ENCODE assay signal across 8 cellular contexts in the genomic region with DNA sequence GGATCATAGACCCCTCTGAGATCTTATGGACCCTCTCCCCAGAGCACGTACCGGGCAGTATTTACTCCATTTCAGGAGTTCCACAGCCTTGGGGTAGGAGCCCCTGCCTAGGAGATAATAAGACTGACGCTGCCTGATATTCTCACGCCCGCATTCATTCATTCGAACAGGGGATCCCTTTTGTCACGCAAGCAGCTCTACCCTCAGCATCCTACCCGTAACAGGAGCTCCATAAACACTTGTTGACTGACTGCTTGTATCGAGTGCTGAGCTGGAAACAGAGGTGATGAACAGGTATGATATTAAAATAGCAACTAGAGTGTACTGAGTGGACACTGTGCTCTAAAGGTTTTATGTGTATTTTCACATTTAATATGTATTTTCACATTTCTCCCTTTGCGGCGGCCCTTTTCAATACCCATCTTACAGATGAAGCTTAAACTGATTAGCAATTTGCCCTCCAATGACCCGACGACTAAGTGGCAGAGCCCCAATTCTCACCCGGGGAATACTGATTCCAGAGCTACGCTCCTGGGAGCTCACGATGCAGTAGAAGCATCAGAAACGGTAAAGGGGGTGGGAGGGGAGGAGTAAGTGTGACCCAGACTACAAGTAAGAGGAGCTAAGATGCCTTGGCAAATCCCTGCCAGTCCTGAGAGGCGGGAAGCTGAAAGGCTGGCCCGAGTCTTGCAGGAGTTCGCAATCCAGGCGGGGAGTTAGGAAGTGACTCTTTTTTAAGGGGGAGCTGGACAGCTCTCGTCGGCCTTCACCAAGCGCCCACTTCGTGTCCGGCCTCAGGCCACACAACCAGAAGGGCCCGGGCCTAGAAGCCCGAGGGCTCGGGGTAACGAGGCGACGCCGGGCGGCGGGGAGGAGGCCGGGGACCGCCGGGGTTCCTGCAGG. TPM values are rescaled to one million over a fixed set of nuclear protein-coding genes. Genes with fewer than 3 reads are reported as not detected.
DNase-seq lines count a peak whose midpoint lies in the region; ATAC-seq, FAIRE-seq and TF ChIP-seq lines count a peak whose summit lies in the region.

No MANE protein-coding gene starts in this region.

- WGBS in urinary bladder, result 6% methylated on average over 38 of the region's 38 CpGs

- peak; percentile 67 for DNase-seq in AG08396 (ENCODE audit: low spot score)
- no peak for DNase-seq in GM18507 (ENCODE audit: extremely low spot score, insufficient read length, low read depth)
- peak; percentile 41 to 71 for DNase-seq in NCI-H524 (lab: John Stamatoyannopoulos, UW)
- DNase-seq in activated T-helper 2 cell treated with anti-CD3 and anti-CD28 coated beads, Interferon-gamma antibody, Interleukin-2, Interleukin-4, amounts not matched to agents 10 μg/mL and 5 μg/mL and 100 μg/mL, durations not matched to agents 14 hours and 24 hours and 36 hours (ENCODE audit: low spot score), result peak; percentile 23
- peak; percentile 71 for DNase-seq in fibroblast of the aortic adventitia (ENCODE audit: low read depth)
- DNase-seq in natural killer cell, result no peak

- intact Hi-C loops in activated T-helper 2 cell treated with anti-CD3 and anti-CD28 coated beads, Interferon-gamma antibody, Interleukin-2, Interleukin-4, amounts not matched to agents 10 μg/mL and 5 μg/mL and 100 μg/mL, durations not matched to agents 14 hours and 24 hours and 36 hours (cut with micrococcal nuclease), result loop anchor here (5.0 to 10.0 kb wide), 2 partner anchors 141 to 1519 kb away; partner anchors contain the start of genes BOD1L1 and CPEB2
- intact Hi-C loops in natural killer cell (cut with micrococcal nuclease), result loop anchor here (5.0 to 10.0 kb wide), 3 partner anchors 64 to 1519 kb away; partner anchors contain the start of genes BOD1L1 and CPEB2

- peaks cover 28% of the 10 kb centered on the region for H3K4me1 Mint-ChIP-seq in activated T-helper 2 cell treated with anti-CD3 and anti-CD28 coated beads, Interferon-gamma antibody, Interleukin-2, Interleukin-4, amounts not matched to agents 10 μg/mL and 5 μg/mL and 100 μg/mL, durations not matched to agents 14 hours and 24 hours and 36 hours (ENCODE audit: low read depth)
- peaks cover 20 to 27% of the 10 kb centered on the region in 2 donors for H3K4me1 Mint-ChIP-seq in natural killer cell

- H3K27ac ChIP-seq in urinary bladder (ENCODE audit: low read depth), result peak overlapping the region; percentile 82

- no peaks in the 10 kb centered on the region for H3K36me3 ChIP-seq in urinary bladder (ENCODE audit: insufficient read depth)

- H3K4me3 ChIP-seq in fibroblast of the aortic adventitia (ENCODE audit: low read depth, low read length) (peak overlapping the region; percentile 82), urinary bladder (ENCODE audit: low read depth, low read length) (peak overlapping the region; percentile 70)

- H3K4me1 ChIP-seq in urinary bladder (ENCODE audit: insufficient read depth), result peaks cover 3% of the 10 kb centered on the region

- FAIRE-seq in GM18507 (lab: Jason Lieb, UNC), result peak; percentile 38

- peak overlapping the region; percentile 86 for H3K4me3 Mint-ChIP-seq in activated T-helper 2 cell treated with anti-CD3 and anti-CD28 coated beads, Interferon-gamma antibody, Interleukin-2, Interleukin-4, amounts not matched to agents 10 μg/mL and 5 μg/mL and 100 μg/mL, durations not matched to agents 14 hours and 24 hours and 36 hours (ENCODE audit: low read depth)
- H3K4me3 Mint-ChIP-seq in natural killer cell, result peak overlapping the region; percentile 92

- TF ChIP-seq CTCF in fibroblast of the aortic adventitia (IDR thresholded peaks at IDR 0.05; ENCODE audit: insufficient read depth, low read length) (no peak), natural killer cell (IDR thresholded peaks at IDR 0.05) (no peak)

- H3K36me3 Mint-ChIP-seq in activated T-helper 2 cell treated with anti-CD3 and anti-CD28 coated beads, Interferon-gamma antibody, Interleukin-2, Interleukin-4, amounts not matched to agents 10 μg/mL and 5 μg/mL and 100 μg/mL, durations not matched to agents 14 hours and 24 hours and 36 hours (ENCODE audit: low read depth), result peaks cover 8% of the 10 kb centered on the region
- H3K36me3 Mint-ChIP-seq in natural killer cell, result no peaks in the 10 kb centered on the region

- H3K9me3 Mint-ChIP-seq in activated T-helper 2 cell treated with anti-CD3 and anti-CD28 coated beads, Interferon-gamma antibody, Interleukin-2, Interleukin-4, amounts not matched to agents 10 μg/mL and 5 μg/mL and 100 μg/mL, durations not matched to agents 14 hours and 24 hours and 36 hours, result no peaks in the 10 kb centered on the region
- H3K9me3 Mint-ChIP-seq in natural killer cell, result no peaks in the 10 kb centered on the region

- ATAC-seq in HG03039 (IDR thresholded peaks at IDR 0.05; ENCODE audit: unreplicated experiment) (peak; percentile 10), natural killer cell (no peak)

- peaks cover 13% of the 10 kb centered on the region for H3K27me3 Mint-ChIP-seq in activated T-helper 2 cell treated with anti-CD3 and anti-CD28 coated beads, Interferon-gamma antibody, Interleukin-2, Interleukin-4, amounts not matched to agents 10 μg/mL and 5 μg/mL and 100 μg/mL, durations not matched to agents 14 hours and 24 hours and 36 hours (ENCODE audit: low read depth)
- peaks cover 6 to 20% of the 10 kb centered on the region in 2 donors for H3K27me3 Mint-ChIP-seq in natural killer cell (ENCODE audit: low read depth in 2 of 2)

- peak overlapping the region; percentile 79 for H3K27ac Mint-ChIP-seq in activated T-helper 2 cell treated with anti-CD3 and anti-CD28 coated beads, Interferon-gamma antibody, Interleukin-2, Interleukin-4, amounts not matched to agents 10 μg/mL and 5 μg/mL and 100 μg/mL, durations not matched to agents 14 hours and 24 hours and 36 hours
- peak overlapping the region; percentile 98 to 99 for H3K27ac Mint-ChIP-seq in natural killer cell

RNA-seq across cellular contexts. Expression of gene RAB28, which starts 0.7 kb away (rescaled TPM):
- total RNA-seq in activated T-helper 2 cell treated with anti-CD3 and anti-CD28 coated beads, Interferon-gamma antibody, Interleukin-2, Interleukin-4, amounts not matched to agents 10 μg/mL and 5 μg/mL and 100 μg/mL, durations not matched to agents 14 hours and 24 hours and 36 hours, result 17.4 and 19.3 TPM in 2 replicates
- 3.7 and 16.7 TPM in 2 replicates for total RNA-seq in fibroblast of the aortic adventitia (ENCODE audit: low replicate concordance)
- total RNA-seq in natural killer cell, result 10 to 100 TPM; 10.2 to 13.1 (median 12.9) TPM
- 28.5 TPM for total RNA-seq in urinary bladder
- 16.9 TPM for polyA plus RNA-seq in urinary bladder

Comparison
In these comparisons a context has a peak if more than half of its experiments do, and no peak if none do; other contexts are left out.
1. DNase-seq: peak in AG08396 (single experiment), NCI-H524 (2 of 2), activated T-helper 2 cell treated with anti-CD3 and anti-CD28 coated beads, Interferon-gamma antibody, Interleukin-2, Interleukin-4, amounts not matched to agents 10 μg/mL and 5 μg/mL and 100 μg/mL, durations not matched to agents 14 hours and 24 hours and 36 hours (single experiment) and fibroblast of the aortic adventitia (single experiment); none in GM18507 (single experiment) and natural killer cell (single experiment).